Comparison of ENCODE assay signal across 9 cellular contexts in the genomic region with DNA sequence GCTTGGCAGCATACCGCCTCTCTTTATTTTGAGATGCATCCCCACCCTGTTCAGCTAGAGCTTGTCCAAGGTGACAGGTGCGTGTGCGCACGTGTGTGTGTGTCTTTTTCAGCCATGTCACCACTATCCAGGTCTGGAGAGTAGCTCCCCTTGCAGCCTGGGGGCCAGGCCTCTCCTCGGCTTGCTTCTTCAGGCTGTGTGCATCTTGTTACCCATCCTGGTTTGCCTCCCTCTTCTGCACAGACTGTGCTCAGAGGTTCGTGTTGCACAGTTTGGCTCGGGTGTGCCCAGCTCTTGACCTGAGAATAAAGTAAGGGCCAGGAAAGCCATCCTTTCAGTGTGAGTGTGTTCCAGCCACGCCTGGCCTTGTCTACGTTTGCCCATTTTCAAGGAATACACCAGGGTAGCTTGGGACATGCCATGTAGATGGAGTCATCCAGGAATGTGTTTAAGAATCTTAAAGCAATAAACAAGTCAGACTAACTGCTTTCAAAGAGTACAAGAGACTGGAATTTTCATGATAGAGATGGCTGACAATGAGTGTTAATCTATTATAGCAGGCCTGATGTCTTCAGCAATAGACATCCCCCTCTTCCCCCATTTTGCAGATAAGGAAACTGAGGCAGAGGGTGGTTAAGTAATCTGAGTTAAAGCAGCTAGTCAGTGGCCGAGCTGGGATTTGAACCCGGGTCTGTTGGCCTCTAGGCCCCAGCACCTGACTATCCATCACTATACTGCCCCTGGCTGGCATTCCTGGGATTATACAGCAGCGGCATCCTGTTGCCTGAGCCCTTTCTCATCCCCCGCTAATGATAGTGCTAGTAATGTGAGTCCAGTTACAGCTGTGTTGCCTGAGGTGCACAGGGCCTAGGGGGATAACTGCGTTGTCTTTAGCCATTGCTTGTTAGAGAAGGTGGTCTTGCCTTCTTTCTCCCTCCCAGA.
A peak's percentile ranks its signal among the peaks of the same experiment; 100 is the strongest.
DNase-seq lines count a peak whose midpoint lies in the region; ATAC-seq lines count a peak whose summit lies in the region.
"Had no signal": no experiment of that assay in that cellular context is flagged by ENCODE, and none has a peak within 500 bp of the region (broad histone marks: within the 10 kb centered on the region; RNA-seq: fewer than 3 reads in every experiment).

No MANE protein-coding gene starts in this region.

- CTCF ChIA-PET in T-cell (lab: Charles Lee), result no interaction called here

- no peaks in the 10 kb centered on the region for H3K9me3 Mint-ChIP-seq in T-cell
- H3K9me3 Mint-ChIP-seq: CD8-positive, alpha-beta T cell had no signal

- POLR2A ChIA-PET in T-cell (lab: Charles Lee), result no interaction called here

- H3K27me3 Mint-ChIP-seq in T-cell, result no peaks in the 10 kb centered on the region

- peak; percentile 93 for DNase-seq in AG08395 (ENCODE audit: low spot score)
- peak; percentile 88 for DNase-seq in M059J (ENCODE audit: low read depth)
- DNase-seq in dermis blood vessel endothelial cell, result peak; percentile 59
- DNase-seq in mucosa of gallbladder (ENCODE audit: low spot score), result peak; percentile 41
- DNase-seq in SKM-1 treated with dmso at 0.1 percent for 144 hours (lab: John Stamatoyannopoulos, UW; ENCODE audit: unreplicated experiment), result no peak
- DNase-seq in T-cell, result no peak
- no peak for DNase-seq in NCI-H1092 (lab: John Stamatoyannopoulos, UW)
- DNase-seq in NOMO-1 (lab: John Stamatoyannopoulos, UW; ENCODE audit: unreplicated experiment in 2 of 2), result no peak
- DNase-seq: CD8-positive, alpha-beta T cell had no signal

- H3K4me1 Mint-ChIP-seq in T-cell, result peaks cover 5 to 11% (median 9%) of the 10 kb centered on the region in 3 donors

- no peak overlapping the region for H3K27ac Mint-ChIP-seq in T-cell
- H3K27ac Mint-ChIP-seq: CD8-positive, alpha-beta T cell had no signal

- no peaks in the 10 kb centered on the region for H3K36me3 Mint-ChIP-seq in T-cell
- H3K36me3 Mint-ChIP-seq: CD8-positive, alpha-beta T cell had no signal

- ATAC-seq in T-cell (replicated peaks in 1 of 4), result no peak
- ATAC-seq: CD8-positive, alpha-beta T cell had no signal

- no peak overlapping the region for H3K4me3 Mint-ChIP-seq in T-cell
- H3K4me3 Mint-ChIP-seq: CD8-positive, alpha-beta T cell had no signal

Comparison
In these comparisons a context has a peak if more than half of its experiments do, and no peak if none do; other contexts are left out.
1. DNase-seq: peak in AG08395 (single experiment), M059J (single experiment), dermis blood vessel endothelial cell (single experiment) and mucosa of gallbladder (single experiment); none in SKM-1 treated with dmso at 0.1 percent for 144 hours (single experiment), T-cell (0 of 34), NCI-H1092 (single experiment) and NOMO-1 (0 of 2).